Comparison of ENCODE assay signal across 1 cellular context in the genomic region with DNA sequence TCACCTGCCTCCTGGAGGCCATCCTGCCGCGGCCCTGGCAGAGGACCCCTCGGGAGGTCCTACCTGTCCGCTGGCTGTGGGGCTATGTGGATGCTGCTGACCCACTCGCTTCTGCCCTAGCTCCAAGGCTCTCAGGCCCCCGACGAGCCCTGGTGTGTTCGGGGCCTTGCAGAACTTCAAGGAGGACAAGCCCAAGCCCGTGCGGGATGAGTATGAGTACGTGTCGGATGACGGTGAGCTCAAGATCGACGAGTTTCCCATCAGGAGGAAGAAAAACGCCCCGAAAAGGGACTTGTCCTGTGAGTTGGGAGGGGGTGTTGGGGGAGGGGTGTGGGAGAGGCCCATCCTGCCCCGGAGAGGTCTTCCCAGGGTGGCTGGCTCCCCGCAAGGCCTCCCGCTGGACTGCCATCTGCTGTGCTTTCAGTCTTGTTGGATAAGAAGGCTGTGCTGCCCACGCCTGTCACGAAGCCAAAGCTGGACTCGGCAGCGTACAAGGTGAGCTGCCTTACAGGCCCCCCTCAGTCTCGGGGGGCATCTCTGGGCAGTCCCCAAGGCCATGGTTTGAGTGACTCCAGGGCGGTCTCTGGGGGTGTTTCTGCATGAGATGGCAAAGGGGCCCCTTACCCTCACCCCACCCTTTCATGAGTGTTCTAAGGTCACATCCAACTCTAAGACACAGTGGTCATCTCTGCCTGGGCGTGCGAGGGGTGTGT.
TF ChIP-seq lines count a peak whose summit lies in the region.

No MANE protein-coding gene starts in this region.

TF ChIP-seq in WTC11, 78 proteins besides CTCF, POLR2A, EP300 and RAD21 (continued from another document):
- TF ChIP-seq, protein P1, sequence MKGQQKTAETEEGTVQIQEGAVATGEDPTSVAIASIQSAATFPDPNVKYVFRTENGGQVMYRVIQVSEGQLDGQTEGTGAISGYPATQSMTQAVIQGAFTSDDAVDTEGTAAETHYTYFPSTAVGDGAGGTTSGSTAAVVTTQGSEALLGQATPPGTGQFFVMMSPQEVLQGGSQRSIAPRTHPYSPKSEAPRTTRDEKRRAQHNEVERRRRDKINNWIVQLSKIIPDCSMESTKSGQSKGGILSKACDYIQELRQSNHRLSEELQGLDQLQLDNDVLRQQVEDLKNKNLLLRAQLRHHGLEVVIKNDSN (CRISPR knock-in tag; IDR thresholded peaks at IDR 0.05) = no peak
- TF ChIP-seq SMAD4 (CRISPR knock-in tag; IDR thresholded peaks at IDR 0.05) (no peak), GABPB1 (CRISPR knock-in tag; IDR thresholded peaks at IDR 0.05) (no peak), HMGA2 (CRISPR knock-in tag; IDR thresholded peaks at IDR 0.05) (no peak), PREB (CRISPR knock-in tag; IDR thresholded peaks at IDR 0.05; ENCODE audit: borderline replicate concordance) (no peak)
